8 cellular contexts compared by ENCODE assay signal in genomic region chr13:99501135-99501951, GRCh38. TPM values are rescaled to one million over a fixed set of nuclear protein-coding genes. Genes with fewer than 3 reads are reported as not detected.
DNase-seq lines count a peak whose midpoint lies in the region; ATAC-seq, FAIRE-seq and TF ChIP-seq lines count a peak whose summit lies in the region.

Gene TM9SF2 (plus strand): TSS chr13:99501472. CDS start chr13:99501607, 135 bp downstream.

- no peak for TF ChIP-seq POLR2A in IMR-90 (IDR thresholded peaks at IDR 0.05; ENCODE audit: low read depth, low read length)

- peak within 1 kb of the TSS; percentile 43 for H2BK5ac ChIP-seq in IMR-90 (ENCODE audit: low read depth, low read length, poor library complexity, severe bottlenecking)

- H3K23ac ChIP-seq in IMR-90 (ENCODE audit: low read depth, low read length) = peak within 1 kb of the TSS; percentile 55

- intact Hi-C loops in IMR-90 (cut with micrococcal nuclease) = no loop called here

- H4K20me1 ChIP-seq in IMR-90 (ENCODE audit: insufficient read depth, low read length) = peaks cover 4% of the 10 kb centered on the region

- peak within 1 kb of the TSS; percentile 86 for H3K9ac ChIP-seq in IMR-90 (ENCODE audit: low read depth, low read length)

- H3K9me3 ChIP-seq in IMR-90 (ENCODE audit: control insufficient read depth, insufficient read depth, low read length) (no peaks in the 10 kb centered on the region), mononuclear cell (ENCODE audit: low read depth, low read length) (no peaks in the 10 kb centered on the region)

- peak within 1 kb of the TSS; percentile 81 for H2BK120ac ChIP-seq in IMR-90 (ENCODE audit: low read depth, low read length)

- H2AFZ ChIP-seq in IMR-90 (replicated peaks; ENCODE audit: low read length, poor library complexity) = peak within 1 kb of the TSS; percentile 97

- H3K79me1 ChIP-seq in IMR-90 (ENCODE audit: low read depth in 1 of 2, low read length in 2 of 2) = peaks cover 0 to 33% of the 10 kb centered on the region in 2 experiments; a peak in 2 of 4 replicates

- H3K4me2 ChIP-seq in IMR-90 (ENCODE audit: low read depth, low read length) = peak within 1 kb of the TSS; percentile 91

- no peak for TF ChIP-seq CTCF in D721Med (IDR thresholded peaks at IDR 0.05; ENCODE audit: insufficient read depth, missing control alignments)
- TF ChIP-seq CTCF in IMR-90 (conservative IDR thresholded peaks at IDR 0.05; ENCODE audit: low read depth, low read length) = no peak

- no peak for FAIRE-seq in D721Med (lab: Jason Lieb, UNC)

- peak within 1 kb of the TSS; percentile 88 to 92 for H4K8ac ChIP-seq in IMR-90 (ENCODE audit: low read depth in 2 of 2, low read length in 2 of 2)

- peak within 1 kb of the TSS; percentile 55 for H4K5ac ChIP-seq in IMR-90 (ENCODE audit: low read depth, low read length)

- peak; percentile 86 for DNase-seq in D721Med (ENCODE audit: insufficient read length, low spot score)
- peak; percentile 97 for DNase-seq in IMR-90
- peak; percentile 98 for DNase-seq in OCI-M1 (lab: John Stamatoyannopoulos, UW)
- DNase-seq in activated T-cell treated with anti-CD3 and anti-CD28 coated beads for 24 hours (ENCODE audit: low read depth) = peak; percentile 95
- DNase-seq in epidermal melanocyte (ENCODE audit: insufficient read length, low spot score) = peak; percentile 85
- peak; percentile 93 to 94 for DNase-seq in stimulated activated CD8-positive, alpha-beta memory T cell treated with anti-CD3 and anti-CD28 coated beads, Interleukin-4, amount 100 ng/mL, for 1 hour (ENCODE audit: low read depth in 2 of 2, low spot score in 1 of 2)

- peak; percentile 53 for ATAC-seq in GM21526 (IDR thresholded peaks at IDR 0.05; ENCODE audit: low FRiP score, unreplicated experiment)
- ATAC-seq in IMR-90 (ENCODE audit: low read depth) = peak; percentile 87

- no peak for TF ChIP-seq RAD21 in IMR-90 (IDR thresholded peaks at IDR 0.05; ENCODE audit: low read length)

- 0 out of 2 replicates have a peak within 1 kb of the TSS, but pooled peaks have one; percentile 54 for H2BK20ac ChIP-seq in IMR-90 (ENCODE audit: low read depth, low read length)

- dilution Hi-C loops in IMR-90 (cut with HindIII; ENCODE audit: low sequenced_read_pairs, unreplicated experiment) = no loop called here

- in situ Hi-C loops in IMR-90 (cut with MboI; ENCODE audit: low sequenced_read_pairs) = no loop called here

- peak within 1 kb of the TSS; percentile 32; the same call in 1 of the 2 replicates for H3K56ac ChIP-seq in IMR-90 (ENCODE audit: extremely low read depth, insufficient read depth, low read length)

- H3K27ac ChIP-seq in IMR-90 (ENCODE audit: insufficient read depth, low read length) = peak within 1 kb of the TSS; percentile 86

- peak within 1 kb of the TSS; percentile 95 for H3K4ac ChIP-seq in IMR-90 (ENCODE audit: low read depth, low read length)

- H3K14ac ChIP-seq in IMR-90 (replicated peaks; ENCODE audit: low read depth, low read length) = peak within 1 kb of the TSS; percentile 95

- no peak within 1 kb of the TSS for H2BK15ac ChIP-seq in IMR-90 (ENCODE audit: low read depth, low read length)

- BruUV-seq in IMR-90 (replicated peaks; lab: Mats Ljungman, UMichigan) = no TSS peak

- peak within 1 kb of the TSS; percentile 82 for H4K91ac ChIP-seq in IMR-90 (ENCODE audit: insufficient read depth, low read depth, low read length)

- peak within 1 kb of the TSS; percentile 10; the same call in 1 of the 2 replicates for H3K18ac ChIP-seq in IMR-90 (ENCODE audit: low read depth, low read length)

- H2AK5ac ChIP-seq in IMR-90 (ENCODE audit: low read depth, low read length) = peak within 1 kb of the TSS; percentile 65

- CTCF ChIA-PET in IMR-90 (lab: Yijun Ruan, JAX) = no interaction called here

- 0% methylated on average over 9 of the region's 61 CpGs; no CpG with 5 or more reads in 1 of the 2 experiments for WGBS in IMR-90 (ENCODE audit: extremely low coverage in 2 of 2, insufficient read length in 1 of 2), 2 experiments

- POLR2A ChIA-PET in IMR-90 (lab: Charles Lee; ENCODE audit: unreplicated experiment) = no interaction called here

- H3K9me1 ChIP-seq in IMR-90 (ENCODE audit: insufficient read depth, low read length) = peaks cover 10% of the 10 kb centered on the region

- peak within 1 kb of the TSS; percentile 77 for H3K4me3 ChIP-seq in IMR-90 (ENCODE audit: insufficient read depth, low read depth, low read length)
- H3K4me3 ChIP-seq in mononuclear cell (ENCODE audit: low read length) = peak within 1 kb of the TSS; percentile 95

- no peaks in the 10 kb centered on the region for H3K36me3 ChIP-seq in IMR-90 (ENCODE audit: control insufficient read depth, insufficient read depth, low read length)

- H2AK9ac ChIP-seq in IMR-90 (replicated peaks; ENCODE audit: low read depth, low read length, poor library complexity) = peak within 1 kb of the TSS; percentile 89

- H3K27me3 ChIP-seq in IMR-90 (ENCODE audit: control insufficient read depth, insufficient read depth, low read length) (no peaks in the 10 kb centered on the region), mononuclear cell (ENCODE audit: insufficient read depth, low read length) (no peaks in the 10 kb centered on the region)

- H3K4me1 ChIP-seq in IMR-90 (ENCODE audit: control insufficient read depth, insufficient read depth, low read length) = peaks cover 7% of the 10 kb centered on the region
- peaks cover 75% of the 10 kb centered on the region for H3K4me1 ChIP-seq in mononuclear cell (ENCODE audit: insufficient read depth, low read length)

TF ChIP-seq in IMR-90, 13 proteins besides CTCF, POLR2A, EP300 and RAD21:
- TF ChIP-seq CHD1 (IDR thresholded peaks at IDR 0.05; ENCODE audit: low read depth, low read length) (no peak), MAZ (IDR thresholded peaks at IDR 0.05; ENCODE audit: borderline replicate concordance, low read depth, low read length) (peak; percentile 88; the same call in 1 of the 2 replicates), BHLHE40 (IDR thresholded peaks at IDR 0.05; ENCODE audit: low read depth, low read length) (peak; percentile 90), RCOR1 (IDR thresholded peaks at IDR 0.05; ENCODE audit: insufficient replicate concordance, low read length) (no peak), NFE2L2 (IDR thresholded peaks at IDR 0.05; ENCODE audit: low read depth, low read length) (no peak), SMC3 (IDR thresholded peaks at IDR 0.05; ENCODE audit: low read depth, low read length) (no peak), USF2 (IDR thresholded peaks at IDR 0.05; ENCODE audit: low read depth, low read length) (0 out of 2 replicates have a peak, but pooled peaks have one; percentile 37), MAFK (IDR thresholded peaks at IDR 0.05; ENCODE audit: low read depth, low read length) (no peak), CEBPB (IDR thresholded peaks at IDR 0.05; ENCODE audit: low read depth, low read length) (no peak), FOS (IDR thresholded peaks at IDR 0.05; ENCODE audit: low read depth, low read length) (no peak), MXI1 (IDR thresholded peaks at IDR 0.05; ENCODE audit: borderline replicate concordance, low read depth, low read length) (peak; percentile 18; the same call in 1 of the 2 replicates), RFX5 (IDR thresholded peaks at IDR 0.05; ENCODE audit: low read depth, low read length) (peak; percentile 27; the same call in 1 of the 2 replicates), ELK1 (IDR thresholded peaks at IDR 0.05; ENCODE audit: borderline replicate concordance, low read depth, low read length) (no peak)
TF ChIP-seq in IMR-90: peak in this region for 5.

RNA-seq across cellular contexts. Expression of gene TM9SF2, which starts in this region (rescaled TPM):
- total RNA-seq in IMR-90 (2012; rRNA removed) (85.5 and 137 TPM in 2 replicates), mononuclear cell (78.6 TPM)
- polyA plus RNA-seq in IMR-90 (2012; rRNA removed) = 36.0 and 46.1 TPM in 2 replicates
- polyA plus RNA-seq in IMR-90 (2012; cell fraction: cytosol; rRNA removed) = 10.6 and 11.0 TPM in 2 replicates
- 4.7 and 25.7 TPM in 2 replicates for polyA plus RNA-seq in IMR-90 (2012; cell fraction: nucleus; rRNA removed; ENCODE audit: low replicate concordance)

Comparison
In these comparisons a context has a peak if more than half of its experiments do, and no peak if none do; other contexts are left out.
1. Peak in every context shown above with its lines: DNase-seq, ATAC-seq, H3K4me3 ChIP-seq and H3K27ac ChIP-seq.